In genomic region chr3:139319428-139320402, GRCh38 we compare ENCODE assay signal across 10 cellular contexts. TPM values are rescaled to one million over a fixed set of nuclear protein-coding genes. Genes with fewer than 3 reads are reported as not detected.
DNase-seq lines count a peak whose midpoint lies in the region; FAIRE-seq and TF ChIP-seq lines count a peak whose summit lies in the region.
"Had no signal": no experiment of that assay in that cellular context is flagged by ENCODE, and none has a peak within 500 bp of the region (broad histone marks: within the 10 kb centered on the region; RNA-seq: fewer than 3 reads in every experiment).

No MANE protein-coding gene starts in this region.

- H3K27ac ChIP-seq in OCI-LY3 (ENCODE audit: low read length): no peak overlapping the region
- H3K27ac ChIP-seq: pancreas had no signal

- no peak overlapping the region for H2AFZ ChIP-seq in OCI-LY3 (ENCODE audit: low read depth, low read length)

- H3K4me1 ChIP-seq in OCI-LY3 (ENCODE audit: low read length): no peaks in the 10 kb centered on the region

- no peak for DNase-seq in AG09319 (ENCODE audit: extremely low read depth, low read depth)
- DNase-seq in GM12864 (ENCODE audit: low read depth): no peak
- peak; percentile 23 for DNase-seq in fibroblast of mammary gland (ENCODE audit: low read depth)
- no peak for DNase-seq in NCI-H446 (lab: John Stamatoyannopoulos, UW)
- DNase-seq in frontal cortex (ENCODE audit: low spot score in 2 of 2): no peak
- DNase-seq in C1 segment of cervical spinal cord (lab: John Stamatoyannopoulos, UW): no peak
- no peak for DNase-seq in pons (ENCODE audit: low spot score)
- DNase-seq: NCI-H524 treated with DMSO at 0.1 percent for 48 hours, pancreas had no signal

- H3K9ac ChIP-seq in OCI-LY3 (ENCODE audit: low read length): no peak overlapping the region

- FAIRE-seq in frontal cortex (lab: Jason Lieb, UNC): no peak
- FAIRE-seq: pancreas had no signal

- no peaks in the 10 kb centered on the region for H3K79me2 ChIP-seq in OCI-LY3 (ENCODE audit: low read length)

- no peak overlapping the region for H3K4me3 ChIP-seq in GM12864 (ENCODE audit: low read depth, low read length)
- H3K4me3 ChIP-seq in OCI-LY3 (ENCODE audit: low read length): no peak overlapping the region
- H3K4me3 ChIP-seq in fibroblast of mammary gland (ENCODE audit: control insufficient read depth, low read depth, low read length): no peak overlapping the region
- H3K4me3 ChIP-seq: pancreas had no signal

- no peaks in the 10 kb centered on the region for H3K9me3 ChIP-seq in OCI-LY3 (ENCODE audit: insufficient read depth, low read length)
- H3K9me3 ChIP-seq: pancreas had no signal

- H4K20me1 ChIP-seq in OCI-LY3 (ENCODE audit: insufficient read depth, low read length): no peaks in the 10 kb centered on the region

- H3K27me3 ChIP-seq in OCI-LY3 (ENCODE audit: low read depth, low read length): peaks cover 34% of the 10 kb centered on the region
- H3K27me3 ChIP-seq: pancreas had no signal

- H3K4me2 ChIP-seq in OCI-LY3 (ENCODE audit: low read length): no peak overlapping the region

- H3K36me3 ChIP-seq in OCI-LY3 (replicated peaks; ENCODE audit: low read depth, low read length): no peaks in the 10 kb centered on the region
- H3K36me3 ChIP-seq: pancreas had no signal

- TF ChIP-seq CTCF in AG09319 (IDR thresholded peaks at IDR 0.05; ENCODE audit: low read depth, low read length) (peak; percentile 16), GM12864 (IDR thresholded peaks at IDR 0.05; ENCODE audit: low read depth, low read length, missing control alignments) (peak; percentile 52), OCI-LY3 (IDR thresholded peaks at IDR 0.05; ENCODE audit: low read depth, low read length) (peak; percentile 37), fibroblast of mammary gland (conservative IDR thresholded peaks at IDR 0.05; ENCODE audit: control insufficient read depth, insufficient read depth, low read depth, low read length) (peak; percentile 43)

RNA-seq across cellular contexts. Expression of gene MRPS22, which starts 24.1 kb away (rescaled TPM):
- 71.7 TPM for total RNA-seq in frontal cortex
